In the genomic region with DNA sequence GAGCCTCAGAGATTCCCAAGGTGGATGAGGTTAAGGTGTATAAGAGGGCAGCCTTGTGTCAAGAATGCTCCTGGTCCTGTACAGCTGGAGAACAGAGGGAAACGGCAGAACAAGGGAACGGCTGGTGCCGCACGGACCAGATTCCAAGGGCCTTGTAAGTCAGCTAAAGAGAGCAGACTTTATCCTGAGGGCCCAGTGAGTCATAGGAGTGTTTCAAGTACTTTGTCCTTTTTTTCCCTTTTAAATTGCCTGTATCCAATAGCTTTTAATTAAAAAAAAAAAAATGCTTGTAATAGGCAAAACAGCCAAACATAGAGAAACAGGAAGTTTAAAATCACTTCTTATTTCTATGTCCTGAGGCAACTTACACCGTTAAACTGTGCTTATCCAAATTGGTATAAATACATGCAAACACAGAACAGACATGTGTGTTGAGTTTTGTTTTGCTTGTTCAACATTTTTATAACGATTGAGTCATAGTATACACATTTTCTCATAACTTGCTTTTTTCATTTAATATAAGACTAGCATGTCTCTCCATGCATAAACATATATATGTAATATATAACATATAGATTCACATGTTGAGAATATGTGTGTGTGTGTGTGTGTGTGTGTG, we compare ENCODE assay signal across 12 cellular contexts. TPM values are rescaled to one million over a fixed set of nuclear protein-coding genes. Genes with fewer than 3 reads are reported as not detected.
A peak's percentile ranks its signal among the peaks of the same experiment; 100 is the strongest.
DNase-seq lines count a peak whose midpoint lies in the region; ATAC-seq and TF ChIP-seq lines count a peak whose summit lies in the region.
"Had no signal": no experiment of that assay in that cellular context is flagged by ENCODE, and none has a peak within 500 bp of the region (broad histone marks: within the 10 kb centered on the region; RNA-seq: fewer than 3 reads in every experiment).

No MANE protein-coding gene starts in this region.

- H3K4me3 ChIP-seq in upper lobe of right lung = no peak overlapping the region
- H3K4me3 ChIP-seq: heart right ventricle had no signal

- no peaks in the 10 kb centered on the region for H3K36me3 ChIP-seq in upper lobe of right lung
- H3K36me3 ChIP-seq: heart right ventricle had no signal

- H3K27ac ChIP-seq in upper lobe of right lung = no peak overlapping the region
- H3K27ac ChIP-seq: heart right ventricle, VCaP had no signal

- intact Hi-C loops in upper lobe of right lung (cut with DNase I) = no loop called here

- TF ChIP-seq CTCF in upper lobe of right lung (IDR thresholded peaks at IDR 0.05) = no peak

- H3K27me3 ChIP-seq in upper lobe of right lung = peaks cover 2% of the 10 kb centered on the region

- no peaks in the 10 kb centered on the region for H3K9me3 ChIP-seq in upper lobe of right lung

- ATAC-seq in upper lobe of right lung = peak; percentile 84
- ATAC-seq: heart right ventricle had no signal

- DNase-seq in HCEC 1CT = peak; percentile 90
- DNase-seq in amniotic stem cell (lab: John Stamatoyannopoulos, UW) = peak; percentile 89
- DNase-seq in glomerular visceral epithelial cell (ENCODE audit: extremely low spot score) = peak; percentile 58
- peak; percentile 80 for DNase-seq in upper lobe of right lung
- DNase-seq in NCI-H2196 (lab: John Stamatoyannopoulos, UW; ENCODE audit: unreplicated experiment) = no peak
- DNase-seq in SW480 (ENCODE audit: low spot score) = no peak
- no peak for DNase-seq in NCI-H510A treated with DMSO at 0.1 percent for 48 hours (lab: John Stamatoyannopoulos, UW)
- DNase-seq: activated T-cell treated with anti-CD3 and anti-CD28 coated beads, Interleukin-2, amount 50 U/mL, for 1 hour; heart right ventricle; NCI-H187 treated with DMSO at 0.1 percent for 48 hours; stimulated activated naive CD4-positive, alpha-beta T cell treated with Interleukin-2 at 50 U/mL for 16 hours had no signal

- H3K4me1 ChIP-seq in upper lobe of right lung = no peaks in the 10 kb centered on the region
- H3K4me1 ChIP-seq: heart right ventricle had no signal

RNA-seq across cellular contexts. Expression of a gene that starts 42.1 kb away (rescaled TPM):
- 41.9 TPM for total RNA-seq in upper lobe of right lung

RNA-seq across cellular contexts. Expression of a gene that starts 43.8 kb away (rescaled TPM):
- total RNA-seq in upper lobe of right lung = 41.0 TPM

Comparison
In these comparisons a context has a peak if more than half of its experiments do, and no peak if none do; other contexts are left out.
1. DNase-seq: peak in HCEC 1CT (single experiment), amniotic stem cell (single experiment), glomerular visceral epithelial cell (single experiment) and upper lobe of right lung (single experiment); none in NCI-H2196 (single experiment), SW480 (single experiment) and NCI-H510A treated with DMSO at 0.1 percent for 48 hours (single experiment).